In genomic region chr2:28392297-28393114, GRCh38 we compare ENCODE assay signal across 1 cellular context.
A peak's percentile ranks its signal among the peaks of the same experiment; 100 is the strongest.
TF ChIP-seq lines count a peak whose summit lies in the region.

Gene FOSL2 (plus strand): TSS chr2:28392858. CDS start chr2:28393721, 863 bp downstream.

TF ChIP-seq in WTC11, 78 proteins besides CTCF, POLR2A, EP300 and RAD21 (continued from another document):
- TF ChIP-seq, protein P1, sequence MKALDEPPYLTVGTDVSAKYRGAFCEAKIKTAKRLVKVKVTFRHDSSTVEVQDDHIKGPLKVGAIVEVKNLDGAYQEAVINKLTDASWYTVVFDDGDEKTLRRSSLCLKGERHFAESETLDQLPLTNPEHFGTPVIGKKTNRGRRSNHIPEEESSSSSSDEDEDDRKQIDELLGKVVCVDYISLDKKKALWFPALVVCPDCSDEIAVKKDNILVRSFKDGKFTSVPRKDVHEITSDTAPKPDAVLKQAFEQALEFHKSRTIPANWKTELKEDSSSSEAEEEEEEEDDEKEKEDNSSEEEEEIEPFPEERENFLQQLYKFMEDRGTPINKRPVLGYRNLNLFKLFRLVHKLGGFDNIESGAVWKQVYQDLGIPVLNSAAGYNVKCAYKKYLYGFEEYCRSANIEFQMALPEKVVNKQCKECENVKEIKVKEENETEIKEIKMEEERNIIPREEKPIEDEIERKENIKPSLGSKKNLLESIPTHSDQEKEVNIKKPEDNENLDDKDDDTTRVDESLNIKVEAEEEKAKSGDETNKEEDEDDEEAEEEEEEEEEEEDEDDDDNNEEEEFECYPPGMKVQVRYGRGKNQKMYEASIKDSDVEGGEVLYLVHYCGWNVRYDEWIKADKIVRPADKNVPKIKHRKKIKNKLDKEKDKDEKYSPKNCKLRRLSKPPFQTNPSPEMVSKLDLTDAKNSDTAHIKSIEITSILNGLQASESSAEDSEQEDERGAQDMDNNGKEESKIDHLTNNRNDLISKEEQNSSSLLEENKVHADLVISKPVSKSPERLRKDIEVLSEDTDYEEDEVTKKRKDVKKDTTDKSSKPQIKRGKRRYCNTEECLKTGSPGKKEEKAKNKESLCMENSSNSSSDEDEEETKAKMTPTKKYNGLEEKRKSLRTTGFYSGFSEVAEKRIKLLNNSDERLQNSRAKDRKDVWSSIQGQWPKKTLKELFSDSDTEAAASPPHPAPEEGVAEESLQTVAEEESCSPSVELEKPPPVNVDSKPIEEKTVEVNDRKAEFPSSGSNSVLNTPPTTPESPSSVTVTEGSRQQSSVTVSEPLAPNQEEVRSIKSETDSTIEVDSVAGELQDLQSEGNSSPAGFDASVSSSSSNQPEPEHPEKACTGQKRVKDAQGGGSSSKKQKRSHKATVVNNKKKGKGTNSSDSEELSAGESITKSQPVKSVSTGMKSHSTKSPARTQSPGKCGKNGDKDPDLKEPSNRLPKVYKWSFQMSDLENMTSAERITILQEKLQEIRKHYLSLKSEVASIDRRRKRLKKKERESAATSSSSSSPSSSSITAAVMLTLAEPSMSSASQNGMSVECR (CRISPR knock-in tag; IDR thresholded peaks at IDR 0.05; ENCODE audit: borderline replicate concordance): 0 out of 2 replicates have a peak, but pooled peaks have one; percentile 36
- TF ChIP-seq ZNF263 (CRISPR knock-in tag; IDR thresholded peaks at IDR 0.05; ENCODE audit: low read depth) (peak; percentile 93), NFYB (CRISPR knock-in tag; conservative IDR thresholded peaks at IDR 0.05; ENCODE audit: low read depth) (no peak), MAX (CRISPR knock-in tag; IDR thresholded peaks at IDR 0.05) (peak; percentile 89)
